ENCODE assay signal across 8 cellular contexts in genomic region chr6:17705428-17705777, GRCh38. TPM values are rescaled to one million over a fixed set of nuclear protein-coding genes. Genes with fewer than 3 reads are reported as not detected.
A peak's percentile ranks its signal among the peaks of the same experiment; 100 is the strongest.
DNase-seq lines count a peak whose midpoint lies in the region; ATAC-seq and TF ChIP-seq lines count a peak whose summit lies in the region.

No MANE protein-coding gene starts in this region.

- DNase-seq in Right ventricle myocardium inferior (ENCODE audit: missing footprints), result no peak
- no peak for DNase-seq in cardiac septum (ENCODE audit: low spot score)
- peak in 62 of 76 experiments; percentile 15 to 80 (median 58) for DNase-seq in HUDEP-2 (lab: John Stamatoyannopoulos, UW; ENCODE audit: unreplicated experiment in 76 of 76)
- DNase-seq in activated B cell treated with CpG ODN at 0.5 μM for 24 hours, result no peak
- peak; percentile 72 for DNase-seq in fibroblast of villous mesenchyme (ENCODE audit: low read depth)
- no peak for DNase-seq in central memory CD4-positive, alpha-beta T cell

- H3K36me3 ChIP-seq in neutrophil, result no peaks in the 10 kb centered on the region

- peak overlapping the region; percentile 97 for H3K27ac ChIP-seq in neutrophil

- peaks cover 57 to 61% of the 10 kb centered on the region in 2 experiments for H3K4me1 ChIP-seq in neutrophil (ENCODE audit: control insufficient read depth in 1 of 2, insufficient read depth in 1 of 2, low read depth in 1 of 2, low read length in 1 of 2)

- H3K4me3 ChIP-seq in fibroblast of villous mesenchyme (ENCODE audit: low read depth, low read length) (peak overlapping the region; percentile 90), neutrophil (ENCODE audit: low read depth in 1 of 2, low read length in 1 of 2) (peak overlapping the region; percentile 85 to 94)

- POLR2A ChIA-PET in activated B cell treated with CpG ODN at 0.5 μM for 24 hours (lab: Charles Lee), result interaction anchor here (0.5 to 2.6 kb wide), 6 partner anchors 10 to 658 kb away, joined by 3 to 30 read pairs (median 4); partner anchors contain the start of genes FAM8A1, KDM1B and TPMT

- CTCF ChIA-PET in activated B cell treated with CpG ODN at 0.5 μM for 24 hours (lab: Charles Lee), result no interaction called here

- H3K27ac Mint-ChIP-seq in activated B cell treated with CpG ODN at 0.5 μM for 24 hours, result peak overlapping the region; percentile 95

- H3K36me3 Mint-ChIP-seq in activated B cell treated with CpG ODN at 0.5 μM for 24 hours (ENCODE audit: low read depth), result peaks cover 18% of the 10 kb centered on the region

- no peaks in the 10 kb centered on the region for H3K27me3 Mint-ChIP-seq in activated B cell treated with CpG ODN at 0.5 μM for 24 hours

- peak overlapping the region; percentile 89 for H3K4me3 Mint-ChIP-seq in activated B cell treated with CpG ODN at 0.5 μM for 24 hours

- no peaks in the 10 kb centered on the region for H3K9me3 Mint-ChIP-seq in activated B cell treated with CpG ODN at 0.5 μM for 24 hours

- ATAC-seq in Right ventricle myocardium inferior (peak; percentile 18), activated B cell treated with CpG ODN at 0.5 μM for 24 hours (ENCODE audit: low read depth) (no peak), HG03432 (IDR thresholded peaks at IDR 0.05; ENCODE audit: unreplicated experiment) (no peak)

- TF ChIP-seq CTCF in activated B cell treated with CpG ODN at 0.5 μM for 24 hours (IDR thresholded peaks at IDR 0.05) (no peak), fibroblast of villous mesenchyme (IDR thresholded peaks at IDR 0.05; ENCODE audit: insufficient read depth, low read depth, low read length) (no peak), neutrophil (IDR thresholded peaks at IDR 0.05) (no peak)

- no peaks in the 10 kb centered on the region for H3K27me3 ChIP-seq in neutrophil

- peaks cover 57% of the 10 kb centered on the region for H3K4me1 Mint-ChIP-seq in activated B cell treated with CpG ODN at 0.5 μM for 24 hours

- no peaks in the 10 kb centered on the region for H3K9me3 ChIP-seq in neutrophil

- intact Hi-C loops in Right ventricle myocardium inferior (cut with DNase I) (no loop called here), cardiac septum (cut with DNase I) (loop anchor here (10.0 kb wide), 2 partner anchors 279 to 449 kb away; partner anchors contain the start of genes KDM1B, KIF13A and TPMT), activated B cell treated with CpG ODN at 0.5 μM for 24 hours (cut with micrococcal nuclease) (loop anchor here (10.0 kb wide), 5 partner anchors 179 to 1801 kb away; partner anchors contain the start of genes ATXN1 and NHLRC1)

RNA-seq across cellular contexts. Expression of gene NUP153, which starts 1.3 kb away (rescaled TPM):
- total RNA-seq in Right ventricle myocardium inferior (23.5 TPM), cardiac septum (25.8 TPM), activated B cell treated with CpG ODN at 0.5 μM for 24 hours (59.2 and 63.8 TPM in 2 replicates), fibroblast of villous mesenchyme (33.2 and 44.5 TPM in 2 replicates)

Comparison
In these comparisons a context has a peak if more than half of its experiments do, and no peak if none do; other contexts are left out.
1. DNase-seq: peak in HUDEP-2 (62 of 76) and fibroblast of villous mesenchyme (single experiment); none in Right ventricle myocardium inferior (single experiment), cardiac septum (single experiment), activated B cell treated with CpG ODN at 0.5 μM for 24 hours (single experiment) and central memory CD4-positive, alpha-beta T cell (single experiment).